2 cellular contexts compared by ENCODE assay signal in genomic region chr21:26079376-26079775, GRCh38.
TF ChIP-seq lines count a peak whose summit lies in the region.

No MANE protein-coding gene starts in this region.

TF ChIP-seq in HEK293, 187 proteins besides CTCF, POLR2A, EP300 and RAD21:
- TF ChIP-seq, protein P1, sequence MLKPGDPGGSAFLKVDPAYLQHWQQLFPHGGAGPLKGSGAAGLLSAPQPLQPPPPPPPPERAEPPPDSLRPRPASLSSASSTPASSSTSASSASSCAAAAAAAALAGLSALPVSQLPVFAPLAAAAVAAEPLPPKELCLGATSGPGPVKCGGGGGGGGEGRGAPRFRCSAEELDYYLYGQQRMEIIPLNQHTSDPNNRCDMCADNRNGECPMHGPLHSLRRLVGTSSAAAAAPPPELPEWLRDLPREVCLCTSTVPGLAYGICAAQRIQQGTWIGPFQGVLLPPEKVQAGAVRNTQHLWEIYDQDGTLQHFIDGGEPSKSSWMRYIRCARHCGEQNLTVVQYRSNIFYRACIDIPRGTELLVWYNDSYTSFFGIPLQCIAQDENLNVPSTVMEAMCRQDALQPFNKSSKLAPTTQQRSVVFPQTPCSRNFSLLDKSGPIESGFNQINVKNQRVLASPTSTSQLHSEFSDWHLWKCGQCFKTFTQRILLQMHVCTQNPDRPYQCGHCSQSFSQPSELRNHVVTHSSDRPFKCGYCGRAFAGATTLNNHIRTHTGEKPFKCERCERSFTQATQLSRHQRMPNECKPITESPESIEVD (tag by site-specific recombination; IDR thresholded peaks at IDR 0.05), result 0 out of 2 replicates have a peak, but pooled peaks have one; percentile 46
- TF ChIP-seq ZNF112 (tag by site-specific recombination; IDR thresholded peaks at IDR 0.05), result no peak

TF ChIP-seq in WTC11, 78 proteins besides CTCF, POLR2A, EP300 and RAD21 (continued from another document):
- TF ChIP-seq, protein P2, sequence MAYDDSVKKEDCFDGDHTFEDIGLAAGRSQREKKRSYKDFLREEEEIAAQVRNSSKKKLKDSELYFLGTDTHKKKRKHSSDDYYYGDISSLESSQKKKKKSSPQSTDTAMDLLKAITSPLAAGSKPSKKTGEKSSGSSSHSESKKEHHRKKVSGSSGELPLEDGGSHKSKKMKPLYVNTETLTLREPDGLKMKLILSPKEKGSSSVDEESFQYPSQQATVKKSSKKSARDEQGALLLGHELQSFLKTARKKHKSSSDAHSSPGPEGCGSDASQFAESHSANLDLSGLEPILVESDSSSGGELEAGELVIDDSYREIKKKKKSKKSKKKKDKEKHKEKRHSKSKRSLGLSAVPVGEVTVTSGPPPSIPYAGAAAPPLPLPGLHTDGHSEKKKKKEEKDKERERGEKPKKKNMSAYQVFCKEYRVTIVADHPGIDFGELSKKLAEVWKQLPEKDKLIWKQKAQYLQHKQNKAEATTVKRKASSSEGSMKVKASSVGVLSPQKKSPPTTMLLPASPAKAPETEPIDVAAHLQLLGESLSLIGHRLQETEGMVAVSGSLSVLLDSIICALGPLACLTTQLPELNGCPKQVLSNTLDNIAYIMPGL (CRISPR knock-in tag; IDR thresholded peaks at IDR 0.05), result no peak
- TF ChIP-seq, protein P3, sequence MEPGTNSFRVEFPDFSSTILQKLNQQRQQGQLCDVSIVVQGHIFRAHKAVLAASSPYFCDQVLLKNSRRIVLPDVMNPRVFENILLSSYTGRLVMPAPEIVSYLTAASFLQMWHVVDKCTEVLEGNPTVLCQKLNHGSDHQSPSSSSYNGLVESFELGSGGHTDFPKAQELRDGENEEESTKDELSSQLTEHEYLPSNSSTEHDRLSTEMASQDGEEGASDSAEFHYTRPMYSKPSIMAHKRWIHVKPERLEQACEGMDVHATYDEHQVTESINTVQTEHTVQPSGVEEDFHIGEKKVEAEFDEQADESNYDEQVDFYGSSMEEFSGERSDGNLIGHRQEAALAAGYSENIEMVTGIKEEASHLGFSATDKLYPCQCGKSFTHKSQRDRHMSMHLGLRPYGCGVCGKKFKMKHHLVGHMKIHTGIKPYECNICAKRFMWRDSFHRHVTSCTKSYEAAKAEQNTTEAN (CRISPR knock-in tag; IDR thresholded peaks at IDR 0.05), result no peak
- no peak for TF ChIP-seq ATF1 (CRISPR knock-in tag; IDR thresholded peaks at IDR 0.05)
- no peak for TF ChIP-seq NR3C1 (CRISPR knock-in tag; conservative IDR thresholded peaks at IDR 0.05; ENCODE audit: low read depth)
- no peak for TF ChIP-seq ZNF532 (CRISPR knock-in tag; IDR thresholded peaks at IDR 0.05; ENCODE audit: borderline replicate concordance)
- no peak for TF ChIP-seq NFATC4 (CRISPR knock-in tag; IDR thresholded peaks at IDR 0.05)
- TF ChIP-seq PRDM15 (CRISPR knock-in tag; IDR thresholded peaks at IDR 0.05), result no peak
- no peak for TF ChIP-seq GTF2I (CRISPR knock-in tag; conservative IDR thresholded peaks at IDR 0.05)
- TF ChIP-seq EMX1 (CRISPR knock-in tag; IDR thresholded peaks at IDR 0.05), result no peak
- no peak for TF ChIP-seq CBFB (CRISPR knock-in tag; IDR thresholded peaks at IDR 0.05; ENCODE audit: low read depth)
- no peak for TF ChIP-seq TCF7 (CRISPR knock-in tag; IDR thresholded peaks at IDR 0.05; ENCODE audit: low read depth)
- TF ChIP-seq TEAD1 (CRISPR knock-in tag; IDR thresholded peaks at IDR 0.05), result no peak
- no peak for TF ChIP-seq JAZF1 (CRISPR knock-in tag; IDR thresholded peaks at IDR 0.05)
- TF ChIP-seq ELF4 (CRISPR knock-in tag; IDR thresholded peaks at IDR 0.05; ENCODE audit: low read depth), result no peak
- TF ChIP-seq RELA (CRISPR knock-in tag; IDR thresholded peaks at IDR 0.05; ENCODE audit: borderline replicate concordance), result no peak
- TF ChIP-seq, protein P4, sequence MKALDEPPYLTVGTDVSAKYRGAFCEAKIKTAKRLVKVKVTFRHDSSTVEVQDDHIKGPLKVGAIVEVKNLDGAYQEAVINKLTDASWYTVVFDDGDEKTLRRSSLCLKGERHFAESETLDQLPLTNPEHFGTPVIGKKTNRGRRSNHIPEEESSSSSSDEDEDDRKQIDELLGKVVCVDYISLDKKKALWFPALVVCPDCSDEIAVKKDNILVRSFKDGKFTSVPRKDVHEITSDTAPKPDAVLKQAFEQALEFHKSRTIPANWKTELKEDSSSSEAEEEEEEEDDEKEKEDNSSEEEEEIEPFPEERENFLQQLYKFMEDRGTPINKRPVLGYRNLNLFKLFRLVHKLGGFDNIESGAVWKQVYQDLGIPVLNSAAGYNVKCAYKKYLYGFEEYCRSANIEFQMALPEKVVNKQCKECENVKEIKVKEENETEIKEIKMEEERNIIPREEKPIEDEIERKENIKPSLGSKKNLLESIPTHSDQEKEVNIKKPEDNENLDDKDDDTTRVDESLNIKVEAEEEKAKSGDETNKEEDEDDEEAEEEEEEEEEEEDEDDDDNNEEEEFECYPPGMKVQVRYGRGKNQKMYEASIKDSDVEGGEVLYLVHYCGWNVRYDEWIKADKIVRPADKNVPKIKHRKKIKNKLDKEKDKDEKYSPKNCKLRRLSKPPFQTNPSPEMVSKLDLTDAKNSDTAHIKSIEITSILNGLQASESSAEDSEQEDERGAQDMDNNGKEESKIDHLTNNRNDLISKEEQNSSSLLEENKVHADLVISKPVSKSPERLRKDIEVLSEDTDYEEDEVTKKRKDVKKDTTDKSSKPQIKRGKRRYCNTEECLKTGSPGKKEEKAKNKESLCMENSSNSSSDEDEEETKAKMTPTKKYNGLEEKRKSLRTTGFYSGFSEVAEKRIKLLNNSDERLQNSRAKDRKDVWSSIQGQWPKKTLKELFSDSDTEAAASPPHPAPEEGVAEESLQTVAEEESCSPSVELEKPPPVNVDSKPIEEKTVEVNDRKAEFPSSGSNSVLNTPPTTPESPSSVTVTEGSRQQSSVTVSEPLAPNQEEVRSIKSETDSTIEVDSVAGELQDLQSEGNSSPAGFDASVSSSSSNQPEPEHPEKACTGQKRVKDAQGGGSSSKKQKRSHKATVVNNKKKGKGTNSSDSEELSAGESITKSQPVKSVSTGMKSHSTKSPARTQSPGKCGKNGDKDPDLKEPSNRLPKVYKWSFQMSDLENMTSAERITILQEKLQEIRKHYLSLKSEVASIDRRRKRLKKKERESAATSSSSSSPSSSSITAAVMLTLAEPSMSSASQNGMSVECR (CRISPR knock-in tag; IDR thresholded peaks at IDR 0.05; ENCODE audit: borderline replicate concordance), result no peak
- TF ChIP-seq, protein P5, sequence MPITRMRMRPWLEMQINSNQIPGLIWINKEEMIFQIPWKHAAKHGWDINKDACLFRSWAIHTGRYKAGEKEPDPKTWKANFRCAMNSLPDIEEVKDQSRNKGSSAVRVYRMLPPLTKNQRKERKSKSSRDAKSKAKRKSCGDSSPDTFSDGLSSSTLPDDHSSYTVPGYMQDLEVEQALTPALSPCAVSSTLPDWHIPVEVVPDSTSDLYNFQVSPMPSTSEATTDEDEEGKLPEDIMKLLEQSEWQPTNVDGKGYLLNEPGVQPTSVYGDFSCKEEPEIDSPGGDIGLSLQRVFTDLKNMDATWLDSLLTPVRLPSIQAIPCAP (CRISPR knock-in tag; IDR thresholded peaks at IDR 0.05), result no peak
